In the genomic region with DNA sequence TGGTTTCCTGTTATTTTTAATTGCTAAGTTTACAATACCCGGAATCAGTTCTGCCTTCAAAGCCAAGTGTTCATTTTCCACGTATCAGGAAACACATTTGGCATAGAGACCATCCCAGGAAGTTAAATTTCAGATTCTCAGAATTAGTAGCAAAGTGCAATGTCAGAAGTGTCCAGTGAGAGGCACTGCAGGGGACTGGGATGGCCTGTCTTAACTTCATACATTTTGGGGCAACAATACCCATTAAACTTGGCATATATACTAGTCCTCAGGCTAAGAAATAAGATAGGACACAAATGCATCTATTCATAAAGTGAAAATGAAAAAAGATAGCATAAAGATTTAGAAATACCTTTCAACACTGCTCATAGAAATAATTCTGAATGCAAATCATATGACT, we compare ENCODE assay signal across 2 cellular contexts.
TF ChIP-seq lines count a peak whose summit lies in the region.

No MANE protein-coding gene starts in this region.

TF ChIP-seq in GM23338, 12 proteins besides CTCF, POLR2A, EP300 and RAD21:
- no peak for TF ChIP-seq POLR2AphosphoS5 (IDR thresholded peaks at IDR 0.05; ENCODE audit: low read depth)
- no peak for TF ChIP-seq ZNF114 (CRISPR knock-in tag; IDR thresholded peaks at IDR 0.05)
- TF ChIP-seq, protein P1, sequence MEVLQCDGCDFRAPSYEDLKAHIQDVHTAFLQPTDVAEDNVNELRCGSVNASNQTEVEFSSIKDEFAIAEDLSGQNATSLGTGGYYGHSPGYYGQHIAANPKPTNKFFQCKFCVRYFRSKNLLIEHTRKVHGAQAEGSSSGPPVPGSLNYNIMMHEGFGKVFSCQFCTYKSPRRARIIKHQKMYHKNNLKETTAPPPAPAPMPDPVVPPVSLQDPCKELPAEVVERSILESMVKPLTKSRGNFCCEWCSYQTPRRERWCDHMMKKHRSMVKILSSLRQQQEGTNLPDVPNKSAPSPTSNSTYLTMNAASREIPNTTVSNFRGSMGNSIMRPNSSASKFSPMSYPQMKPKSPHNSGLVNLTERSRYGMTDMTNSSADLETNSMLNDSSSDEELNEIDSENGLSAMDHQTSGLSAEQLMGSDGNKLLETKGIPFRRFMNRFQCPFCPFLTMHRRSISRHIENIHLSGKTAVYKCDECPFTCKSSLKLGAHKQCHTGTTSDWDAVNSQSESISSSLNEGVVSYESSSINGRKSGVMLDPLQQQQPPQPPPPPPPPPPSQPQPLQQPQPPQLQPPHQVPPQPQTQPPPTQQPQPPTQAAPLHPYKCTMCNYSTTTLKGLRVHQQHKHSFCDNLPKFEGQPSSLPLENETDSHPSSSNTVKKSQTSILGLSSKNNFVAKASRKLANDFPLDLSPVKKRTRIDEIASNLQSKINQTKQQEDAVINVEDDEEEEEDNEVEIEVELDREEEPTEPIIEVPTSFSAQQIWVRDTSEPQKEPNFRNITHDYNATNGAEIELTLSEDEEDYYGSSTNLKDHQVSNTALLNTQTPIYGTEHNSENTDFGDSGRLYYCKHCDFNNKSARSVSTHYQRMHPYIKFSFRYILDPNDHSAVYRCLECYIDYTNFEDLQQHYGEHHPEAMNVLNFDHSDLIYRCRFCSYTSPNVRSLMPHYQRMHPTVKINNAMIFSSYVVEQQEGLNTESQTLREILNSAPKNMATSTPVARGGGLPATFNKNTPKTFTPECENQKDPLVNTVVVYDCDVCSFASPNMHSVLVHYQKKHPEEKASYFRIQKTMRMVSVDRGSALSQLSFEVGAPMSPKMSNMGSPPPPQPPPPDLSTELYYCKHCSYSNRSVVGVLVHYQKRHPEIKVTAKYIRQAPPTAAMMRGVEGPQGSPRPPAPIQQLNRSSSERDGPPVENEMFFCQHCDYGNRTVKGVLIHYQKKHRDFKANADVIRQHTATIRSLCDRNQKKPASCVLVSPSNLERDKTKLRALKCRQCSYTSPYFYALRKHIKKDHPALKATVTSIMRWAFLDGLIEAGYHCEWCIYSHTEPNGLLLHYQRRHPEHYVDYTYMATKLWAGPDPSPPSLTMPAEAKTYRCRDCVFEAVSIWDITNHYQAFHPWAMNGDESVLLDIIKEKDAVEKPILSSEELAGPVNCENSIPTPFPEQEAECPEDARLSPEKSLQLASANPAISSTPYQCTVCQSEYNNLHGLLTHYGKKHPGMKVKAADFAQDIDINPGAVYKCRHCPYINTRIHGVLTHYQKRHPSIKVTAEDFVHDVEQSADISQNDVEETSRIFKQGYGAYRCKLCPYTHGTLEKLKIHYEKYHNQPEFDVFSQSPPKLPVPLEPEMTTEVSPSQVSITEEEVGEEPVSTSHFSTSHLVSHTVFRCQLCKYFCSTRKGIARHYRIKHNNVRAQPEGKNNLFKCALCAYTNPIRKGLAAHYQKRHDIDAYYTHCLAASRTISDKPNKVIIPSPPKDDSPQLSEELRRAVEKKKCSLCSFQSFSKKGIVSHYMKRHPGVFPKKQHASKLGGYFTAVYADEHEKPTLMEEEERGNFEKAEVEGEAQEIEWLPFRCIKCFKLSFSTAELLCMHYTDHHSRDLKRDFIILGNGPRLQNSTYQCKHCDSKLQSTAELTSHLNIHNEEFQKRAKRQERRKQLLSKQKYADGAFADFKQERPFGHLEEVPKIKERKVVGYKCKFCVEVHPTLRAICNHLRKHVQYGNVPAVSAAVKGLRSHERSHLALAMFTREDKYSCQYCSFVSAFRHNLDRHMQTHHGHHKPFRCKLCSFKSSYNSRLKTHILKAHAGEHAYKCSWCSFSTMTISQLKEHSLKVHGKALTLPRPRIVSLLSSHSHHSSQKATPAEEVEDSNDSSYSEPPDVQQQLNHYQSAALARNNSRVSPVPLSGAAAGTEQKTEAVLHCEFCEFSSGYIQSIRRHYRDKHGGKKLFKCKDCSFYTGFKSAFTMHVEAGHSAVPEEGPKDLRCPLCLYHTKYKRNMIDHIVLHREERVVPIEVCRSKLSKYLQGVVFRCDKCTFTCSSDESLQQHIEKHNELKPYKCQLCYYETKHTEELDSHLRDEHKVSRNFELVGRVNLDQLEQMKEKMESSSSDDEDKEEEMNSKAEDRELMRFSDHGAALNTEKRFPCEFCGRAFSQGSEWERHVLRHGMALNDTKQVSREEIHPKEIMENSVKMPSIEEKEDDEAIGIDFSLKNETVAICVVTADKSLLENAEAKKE (CRISPR knock-in tag; IDR thresholded peaks at IDR 0.05), result no peak
- TF ChIP-seq JUNB (IDR thresholded peaks at IDR 0.05; ENCODE audit: unreplicated experiment), result no peak
- no peak for TF ChIP-seq STAT1 (IDR thresholded peaks at IDR 0.05; ENCODE audit: unreplicated experiment)
- TF ChIP-seq, protein P2, sequence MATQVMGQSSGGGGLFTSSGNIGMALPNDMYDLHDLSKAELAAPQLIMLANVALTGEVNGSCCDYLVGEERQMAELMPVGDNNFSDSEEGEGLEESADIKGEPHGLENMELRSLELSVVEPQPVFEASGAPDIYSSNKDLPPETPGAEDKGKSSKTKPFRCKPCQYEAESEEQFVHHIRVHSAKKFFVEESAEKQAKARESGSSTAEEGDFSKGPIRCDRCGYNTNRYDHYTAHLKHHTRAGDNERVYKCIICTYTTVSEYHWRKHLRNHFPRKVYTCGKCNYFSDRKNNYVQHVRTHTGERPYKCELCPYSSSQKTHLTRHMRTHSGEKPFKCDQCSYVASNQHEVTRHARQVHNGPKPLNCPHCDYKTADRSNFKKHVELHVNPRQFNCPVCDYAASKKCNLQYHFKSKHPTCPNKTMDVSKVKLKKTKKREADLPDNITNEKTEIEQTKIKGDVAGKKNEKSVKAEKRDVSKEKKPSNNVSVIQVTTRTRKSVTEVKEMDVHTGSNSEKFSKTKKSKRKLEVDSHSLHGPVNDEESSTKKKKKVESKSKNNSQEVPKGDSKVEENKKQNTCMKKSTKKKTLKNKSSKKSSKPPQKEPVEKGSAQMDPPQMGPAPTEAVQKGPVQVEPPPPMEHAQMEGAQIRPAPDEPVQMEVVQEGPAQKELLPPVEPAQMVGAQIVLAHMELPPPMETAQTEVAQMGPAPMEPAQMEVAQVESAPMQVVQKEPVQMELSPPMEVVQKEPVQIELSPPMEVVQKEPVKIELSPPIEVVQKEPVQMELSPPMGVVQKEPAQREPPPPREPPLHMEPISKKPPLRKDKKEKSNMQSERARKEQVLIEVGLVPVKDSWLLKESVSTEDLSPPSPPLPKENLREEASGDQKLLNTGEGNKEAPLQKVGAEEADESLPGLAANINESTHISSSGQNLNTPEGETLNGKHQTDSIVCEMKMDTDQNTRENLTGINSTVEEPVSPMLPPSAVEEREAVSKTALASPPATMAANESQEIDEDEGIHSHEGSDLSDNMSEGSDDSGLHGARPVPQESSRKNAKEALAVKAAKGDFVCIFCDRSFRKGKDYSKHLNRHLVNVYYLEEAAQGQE (IDR thresholded peaks at IDR 0.05; ENCODE audit: unreplicated experiment), result no peak
- no peak for TF ChIP-seq CREB1 (CRISPR knock-in tag; IDR thresholded peaks at IDR 0.05; ENCODE audit: low read depth)
- no peak for TF ChIP-seq EZH2 (IDR thresholded peaks at IDR 0.05; ENCODE audit: low read depth, unreplicated experiment)
- TF ChIP-seq ZNF331 (CRISPR knock-in tag; IDR thresholded peaks at IDR 0.05; ENCODE audit: low read depth), result no peak
- no peak for TF ChIP-seq NANOG (IDR thresholded peaks at IDR 0.05; ENCODE audit: borderline replicate concordance)

TF ChIP-seq in K562, 482 proteins besides CTCF, POLR2A, EP300 and RAD21:
- TF ChIP-seq POU5F1 (IDR thresholded peaks at IDR 0.05; ENCODE audit: borderline replicate concordance, low read depth, low read length, partially characterized antibody), result no peak
- TF ChIP-seq DACH1 (IDR thresholded peaks at IDR 0.05; ENCODE audit: partially characterized antibody), result no peak
- no peak for TF ChIP-seq FOXA3 (CRISPR knock-in tag; conservative IDR thresholded peaks at IDR 0.05 in 1 of 2, IDR thresholded peaks at IDR 0.05 in 1 of 2)
- TF ChIP-seq FUS (optimal IDR thresholded peaks at IDR 0.05; ENCODE audit: low read depth, low read length), result no peak
- TF ChIP-seq MTF1 (CRISPR knock-in tag; IDR thresholded peaks at IDR 0.05; ENCODE audit: borderline replicate concordance), result no peak
